ENCODE assay signal across 8 cellular contexts in the genomic region with DNA sequence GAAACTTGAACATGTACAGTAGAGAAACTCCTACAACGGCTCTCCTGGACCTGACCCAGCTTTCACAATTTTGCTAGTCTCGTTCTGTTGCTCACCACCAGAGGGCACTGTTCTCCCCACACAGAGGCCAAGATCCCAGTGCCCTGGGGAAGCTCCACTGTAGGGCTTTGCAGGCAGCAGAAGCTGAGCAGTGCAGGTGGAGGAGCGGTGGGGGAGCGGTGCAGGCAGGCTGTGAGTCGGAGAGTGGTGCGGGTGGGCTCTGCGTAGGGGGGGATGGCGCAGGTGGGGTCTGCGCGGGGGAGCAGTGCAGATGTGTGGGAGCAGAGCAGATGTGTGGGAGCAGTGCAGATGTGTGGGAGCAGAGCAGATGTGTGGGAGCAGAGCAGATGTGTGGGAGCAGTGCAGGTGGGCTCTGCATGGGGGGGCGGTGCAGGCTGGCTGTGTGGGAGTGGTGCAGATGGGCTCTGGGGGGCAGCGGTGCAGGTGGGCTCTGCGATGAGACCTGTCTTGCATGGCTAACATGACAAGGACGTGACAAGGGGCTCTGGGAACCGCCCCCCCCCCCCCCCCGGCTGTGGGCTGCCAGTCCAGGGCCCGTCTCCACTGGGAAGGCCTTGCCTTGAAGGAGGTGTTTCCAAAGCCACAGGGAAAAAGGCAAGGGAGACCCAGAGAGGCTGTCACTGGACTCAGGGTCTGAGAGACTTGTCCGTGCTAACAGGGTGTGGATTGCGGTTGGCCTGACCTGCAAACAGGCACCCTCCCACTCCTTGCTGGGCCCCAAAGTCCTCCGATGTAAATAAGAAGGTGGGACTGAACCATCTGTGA. TPM values are rescaled to one million over a fixed set of nuclear protein-coding genes. Genes with fewer than 3 reads are reported as not detected.
A peak's percentile ranks its signal among the peaks of the same experiment; 100 is the strongest.
DNase-seq lines count a peak whose midpoint lies in the region; ATAC-seq, FAIRE-seq and TF ChIP-seq lines count a peak whose summit lies in the region.

No MANE protein-coding gene starts in this region.

- H3K36me3 ChIP-seq in breast epithelium = no peaks in the 10 kb centered on the region

- peak; percentile 89 for FAIRE-seq in A204.1 (lab: Jason Lieb, UNC)
- peak; percentile 64 for FAIRE-seq in islet of Langerhans (lab: Jason Lieb, UNC)

- no peaks in the 10 kb centered on the region for H3K9me3 ChIP-seq in breast epithelium

- intact Hi-C loops in breast epithelium (cut with DNase I; ENCODE audit: low total_unique reads) = no loop called here

- no peak overlapping the region for H3K27ac ChIP-seq in breast epithelium

- no peak for TF ChIP-seq POLR2A in breast epithelium (IDR thresholded peaks at IDR 0.05)

- peak; percentile 80 for TF ChIP-seq CTCF in WI38 (IDR thresholded peaks at IDR 0.05; ENCODE audit: low read depth, low read length)
- TF ChIP-seq CTCF in breast epithelium (IDR thresholded peaks at IDR 0.05) = peak; percentile 76 to 84 (median 83)

- no peak overlapping the region for H3K4me3 ChIP-seq in WI38 (ENCODE audit: low read depth, low read length)
- H3K4me3 ChIP-seq in breast epithelium = no peak overlapping the region

- H3K27me3 ChIP-seq in breast epithelium = no peaks in the 10 kb centered on the region

- ATAC-seq in GM18519 (IDR thresholded peaks at IDR 0.05; ENCODE audit: low FRiP score, unreplicated experiment) = peak; percentile 65
- ATAC-seq in HG03103 (IDR thresholded peaks at IDR 0.05; ENCODE audit: low read depth, unreplicated experiment) = peak; percentile 77

- peak; percentile 89 for DNase-seq in NCI-H2227 (lab: John Stamatoyannopoulos, UW; ENCODE audit: unreplicated experiment)
- DNase-seq in breast epithelium (ENCODE audit: low spot score in 2 of 2) = peak; percentile 74 to 84
- peak; percentile 53 to 60 (median 58) for DNase-seq in stimulated activated CD4-positive, alpha-beta T cell treated with anti-CD3 and anti-CD28 coated beads, Interleukin-1b, Interleukin-23, amount 100 ng/mL, for 24 hours (ENCODE audit: low read depth in 4 of 4, low spot score in 1 of 4)

- H3K4me1 ChIP-seq in breast epithelium = no peaks in the 10 kb centered on the region

RNA-seq across cellular contexts. Expression of a gene that starts 7.3 kb away (rescaled TPM):
- total RNA-seq in breast epithelium = 1 to 10 TPM; 1.3 to 2.4 (median 1.6) TPM

RNA-seq across cellular contexts. Expression of a gene that starts 29.5 kb away (rescaled TPM):
- 10 to 100 TPM; 22.0 to 27.5 (median 22.2) TPM for total RNA-seq in breast epithelium

RNA-seq across cellular contexts. Expression of a gene that starts 49.7 kb away (rescaled TPM):
- total RNA-seq in breast epithelium = 1 to 10 TPM in 2 of 3 donors, under 1 TPM in 1; 0.98 to 2.6 (median 1.6) TPM
